ENCODE assay signal across 8 cellular contexts in genomic region chr2:227890495-227891079, GRCh38. TPM values are rescaled to one million over a fixed set of nuclear protein-coding genes. Genes with fewer than 3 reads are reported as not detected.
DNase-seq lines count a peak whose midpoint lies in the region; ATAC-seq and TF ChIP-seq lines count a peak whose summit lies in the region.

No MANE protein-coding gene starts in this region.

- no peak overlapping the region for H3K27ac Mint-ChIP-seq in GM23338

- no peaks in the 10 kb centered on the region; the same call in 2 of the 3 replicates for H3K4me1 Mint-ChIP-seq in GM23338

- H3F3A ChIP-seq in GM23338 (replicated peaks; ENCODE audit: low read depth) (no peaks in the 10 kb centered on the region), Loucy (ENCODE audit: low read depth) (no peaks in the 10 kb centered on the region)

- H3K27ac ChIP-seq in GM23338 (ENCODE audit: low read depth) (no peak overlapping the region), neutrophil (no peak overlapping the region)

- H2AFZ ChIP-seq in GM23338, result no peak overlapping the region
- H2AFZ ChIP-seq in Loucy (ENCODE audit: low read length), result no peak overlapping the region

- H3K36me3 ChIP-seq in GM23338 (ENCODE audit: insufficient read depth) (no peaks in the 10 kb centered on the region), Loucy (ENCODE audit: insufficient read depth, low read length) (no peaks in the 10 kb centered on the region), neutrophil (no peaks in the 10 kb centered on the region)

- TF ChIP-seq CTCF in GM23338 (conservative IDR thresholded peaks at IDR 0.05; ENCODE audit: low read depth in 2 of 2) (peak; percentile 58 to 68), Loucy (conservative IDR thresholded peaks at IDR 0.05; ENCODE audit: low read length) (peak; percentile 64), fibroblast of mammary gland (conservative IDR thresholded peaks at IDR 0.05; ENCODE audit: control insufficient read depth, insufficient read depth, low read depth, low read length) (peak; percentile 48), neutrophil (IDR thresholded peaks at IDR 0.05) (peak; percentile 31)

- H3K4me3 ChIP-seq in GM23338, result no peak overlapping the region
- no peak overlapping the region for H3K4me3 ChIP-seq in Loucy (ENCODE audit: low read length, poor library complexity, severe bottlenecking)
- H3K4me3 ChIP-seq in fibroblast of mammary gland (ENCODE audit: control insufficient read depth, low read depth, low read length), result no peak overlapping the region
- no peak overlapping the region for H3K4me3 ChIP-seq in neutrophil (ENCODE audit: low read depth in 1 of 2, low read length in 1 of 2)

- H4K20me1 ChIP-seq in GM23338 (replicated peaks; ENCODE audit: insufficient read depth) (no peaks in the 10 kb centered on the region), Loucy (ENCODE audit: insufficient read depth, low read length, poor library complexity, severe bottlenecking) (no peaks in the 10 kb centered on the region)

- no peak overlapping the region for H3K4me2 ChIP-seq in GM23338
- H3K4me2 ChIP-seq in Loucy (ENCODE audit: low read depth, low read length, poor library complexity, severe bottlenecking), result no peak overlapping the region

- H3K9me3 Mint-ChIP-seq in GM23338, result no peaks in the 10 kb centered on the region

- H3K9ac ChIP-seq in Loucy (ENCODE audit: low read depth, low read length, poor library complexity, severe bottlenecking), result no peak overlapping the region

- H3K4me1 ChIP-seq in GM23338 (ENCODE audit: insufficient read depth) (no peaks in the 10 kb centered on the region), Loucy (ENCODE audit: insufficient read depth, low read length, poor library complexity, severe bottlenecking) (no peaks in the 10 kb centered on the region), neutrophil (ENCODE audit: control insufficient read depth in 1 of 2, insufficient read depth in 1 of 2, low read depth in 1 of 2, low read length in 1 of 2) (peaks cover 3 to 4% of the 10 kb centered on the region in 2 experiments)

- no peaks in the 10 kb centered on the region for H3K27me3 Mint-ChIP-seq in GM23338 (ENCODE audit: insufficient read depth, low read depth, poor library complexity)

- H3K9me3 ChIP-seq in Loucy (ENCODE audit: insufficient read depth, low read depth, low read length) (no peaks in the 10 kb centered on the region), neutrophil (no peaks in the 10 kb centered on the region)

- H3K36me3 Mint-ChIP-seq in GM23338 (ENCODE audit: low read depth), result no peaks in the 10 kb centered on the region

- H3K27me3 ChIP-seq in GM23338 (ENCODE audit: insufficient read depth) (no peaks in the 10 kb centered on the region), Loucy (ENCODE audit: insufficient read depth, low read length, poor library complexity, severe bottlenecking) (no peaks in the 10 kb centered on the region), neutrophil (peaks cover 18% of the 10 kb centered on the region)

- H3K9me2 ChIP-seq in GM23338 (ENCODE audit: insufficient read depth) (no peaks in the 10 kb centered on the region), Loucy (replicated peaks; ENCODE audit: low read depth, low read length) (no peaks in the 10 kb centered on the region)

- peak; percentile 35; the same call in 1 of the 3 replicates for ATAC-seq in GM23338

- H3K79me2 ChIP-seq in GM23338 (replicated peaks; ENCODE audit: insufficient read depth) (no peaks in the 10 kb centered on the region), Loucy (ENCODE audit: insufficient read depth, low read length) (no peaks in the 10 kb centered on the region)

- DNase-seq in GM03348 (ENCODE audit: low spot score) (peak; percentile 54), GM23338 (ENCODE audit: low spot score) (peak; percentile 82), SKM-1 (lab: John Stamatoyannopoulos, UW; ENCODE audit: unreplicated experiment) (peak; percentile 52), fibroblast of mammary gland (ENCODE audit: low read depth) (peak; percentile 72), HPDE6-E6E7 (ENCODE audit: extremely low spot score) (no peak)
- no peak for DNase-seq in activated effector memory CD4-positive, alpha-beta T cell treated with anti-CD3 and anti-CD28 coated beads, Interleukin-2, amount 50 U/mL, for 16 hours

- H3K4me3 Mint-ChIP-seq in GM23338, result no peak overlapping the region

TF ChIP-seq in GM23338, 12 proteins besides CTCF, POLR2A, EP300 and RAD21:
- TF ChIP-seq ZNF331 (CRISPR knock-in tag; IDR thresholded peaks at IDR 0.05; ENCODE audit: low read depth) (no peak), EZH2 (IDR thresholded peaks at IDR 0.05; ENCODE audit: low read depth, unreplicated experiment) (no peak)

RNA-seq across cellular contexts. Expression of gene DAW1, which starts 19.2 kb away (rescaled TPM):
- 0.47 and 2.0 TPM in 2 replicates for total RNA-seq in GM23338 (2014; rRNA removed; shearing (Covaris generic))
- 0.71 and 0.87 TPM in 2 replicates for polyA plus RNA-seq in GM23338 (2016; fragmentation: Nextera tagmentation; extraction: Ambion mirVana)

Comparison
In these comparisons a context has a peak if more than half of its experiments do, and no peak if none do; other contexts are left out.
1. DNase-seq: peak in GM03348 (single experiment), GM23338 (single experiment), SKM-1 (single experiment) and fibroblast of mammary gland (single experiment); none in HPDE6-E6E7 (single experiment) and activated effector memory CD4-positive, alpha-beta T cell treated with anti-CD3 and anti-CD28 coated beads, Interleukin-2, amount 50 U/mL, for 16 hours (single experiment).
2. Peak in every context shown above with its lines, with median percentiles within 50 percentile points of each other: CTCF ChIP-seq.